20 cellular contexts compared by ENCODE assay signal in genomic region chr16:62404857-62405611, GRCh38.
"Had no signal": no experiment of that assay in that cellular context is flagged by ENCODE, and none has a peak within 500 bp of the region (broad histone marks: within the 10 kb centered on the region; RNA-seq: fewer than 3 reads in every experiment).

No MANE protein-coding gene starts in this region.

- H3K4me3 ChIP-seq: hepatocyte, lower lobe of right lung, sigmoid colon, spleen, thoracic aorta, upper lobe of left lung had no signal

- FAIRE-seq: islet of Langerhans had no signal

- H3K27me3 ChIP-seq: hepatocyte, sigmoid colon, spleen, upper lobe of left lung had no signal

- H3K9me3 ChIP-seq: lower lobe of right lung, sigmoid colon, thoracic aorta, upper lobe of left lung had no signal

- H3K27ac ChIP-seq: hepatocyte, lower lobe of right lung, sigmoid colon, spleen, thoracic aorta, upper lobe of left lung had no signal

- DNase-seq: activated CD4-positive, alpha-beta memory T cell treated with anti-CD3 and anti-CD28 coated beads, Interleukin-2, amount 10 ng/mL, durations not matched to agents 7 days and 5 days; activated CD4-positive, alpha-beta T cell treated with anti-CD3 and anti-CD28 coated beads for 48 hours; activated CD4-positive, CD25-positive, alpha-beta regulatory T cell; activated CD8-positive, alpha-beta memory T cell treated with anti-CD3 and anti-CD28 coated beads, Interleukin-2, amount 10 ng/mL, durations not matched to agents 7 days and 5 days; activated naive CD8-positive, alpha-beta T cell treated with anti-CD3 and anti-CD28 coated beads for 36 hours; amniotic stem cell; dermis blood vessel endothelial cell; effector memory CD8-positive, alpha-beta T cell; left colon; lower lobe of right lung; naive thymus-derived CD8-positive, alpha-beta T cell; nucleus accumbens; sigmoid colon; spleen; stimulated activated naive B cell treated with anti-CD40 and anti-IgM and Interleukin-4, amounts not matched to agents 10 μg/mL and 1 μg/mL and 100 μg/mL, for 72 hours; T-helper 9 cell; upper lobe of left lung had no signal

- H3K4me1 ChIP-seq: lower lobe of right lung, sigmoid colon, spleen, upper lobe of left lung had no signal

- H3K36me3 ChIP-seq: lower lobe of right lung, sigmoid colon, spleen, thoracic aorta, upper lobe of left lung had no signal
